8 cellular contexts compared by ENCODE assay signal in genomic region chr13:43132228-43132627, GRCh38.
DNase-seq lines count a peak whose midpoint lies in the region; ATAC-seq and TF ChIP-seq lines count a peak whose summit lies in the region.

No MANE protein-coding gene starts in this region.

- no peak for ATAC-seq in HG03039 (IDR thresholded peaks at IDR 0.05; ENCODE audit: unreplicated experiment)
- ATAC-seq in HG03175 (IDR thresholded peaks at IDR 0.05; ENCODE audit: unreplicated experiment): no peak

- H3K4me1 ChIP-seq in neuronal stem cell (ENCODE audit: control insufficient read depth in 2 of 2, insufficient read depth in 1 of 2, low read depth in 1 of 2, low read length in 2 of 2): peaks cover 14 to 15% of the 10 kb centered on the region in 2 donors

- H3K18ac ChIP-seq in neuronal stem cell (ENCODE audit: low read length): peak overlapping the region; percentile 1

- no peaks in the 10 kb centered on the region for H3K9me3 ChIP-seq in neuronal stem cell (replicated peaks in 1 of 2; ENCODE audit: control insufficient read depth in 2 of 2, insufficient read depth in 1 of 2, low read depth in 1 of 2, low read length in 2 of 2)

- H2BK15ac ChIP-seq in neuronal stem cell (ENCODE audit: low read length): no peak overlapping the region

- H2AFZ ChIP-seq in neuronal stem cell (ENCODE audit: low read length): no peak overlapping the region

- H2BK120ac ChIP-seq in neuronal stem cell (ENCODE audit: low read depth, low read length): no peak overlapping the region

- H2BK5ac ChIP-seq in neuronal stem cell (ENCODE audit: low read length): no peak overlapping the region

- no peaks in the 10 kb centered on the region for H3K36me3 ChIP-seq in neuronal stem cell (replicated peaks in 1 of 2; ENCODE audit: control insufficient read depth in 2 of 2, insufficient read depth in 2 of 2, low read length in 2 of 2)

- WGBS in neuronal stem cell (ENCODE audit: extremely low coverage in 2 of 2, insufficient read length in 2 of 2, insufficient replicate concordance in 1 of 2), 2 donors: no CpG with 5 or more reads among the region's 4 CpGs

- no peaks in the 10 kb centered on the region for H3K79me1 ChIP-seq in neuronal stem cell (ENCODE audit: low read depth, low read length)

- DNase-seq in NCI-H146 treated with DMSO at 0.1 percent for 48 hours (lab: John Stamatoyannopoulos, UW; ENCODE audit: unreplicated experiment): peak; percentile 44
- peak; percentile 4 to 47 for DNase-seq in dermis microvascular lymphatic vessel endothelial cell (ENCODE audit: low read depth in 2 of 2)
- DNase-seq in neuronal stem cell (ENCODE audit: low spot score): peak; percentile 42
- DNase-seq in SHP77 treated with DMSO at 0.1 percent for 48 hours (lab: John Stamatoyannopoulos, UW): no peak
- DNase-seq in NK-92 (lab: John Stamatoyannopoulos, UW; ENCODE audit: unreplicated experiment): no peak

- no peak overlapping the region for H3K4ac ChIP-seq in neuronal stem cell (ENCODE audit: low read length)

- no peaks in the 10 kb centered on the region for H3K27me3 ChIP-seq in neuronal stem cell (ENCODE audit: control insufficient read depth in 3 of 3, insufficient read depth in 3 of 3, low read depth in 1 of 3, low read length in 3 of 3)

- no peak overlapping the region for H2AK5ac ChIP-seq in neuronal stem cell (ENCODE audit: low read depth, low read length)

- H3K9ac ChIP-seq in neuronal stem cell (ENCODE audit: low read depth, low read length, poor library complexity): no peak overlapping the region

- H3K27ac ChIP-seq in neuronal stem cell (replicated peaks; ENCODE audit: low read length): no peak overlapping the region

- no peak overlapping the region for H3K4me2 ChIP-seq in neuronal stem cell (ENCODE audit: insufficient read depth, low read length, poor library complexity, severe bottlenecking)

- peak overlapping the region; percentile 24 for H2BK12ac ChIP-seq in neuronal stem cell (ENCODE audit: low read length)

- no peak overlapping the region for H4K91ac ChIP-seq in neuronal stem cell (ENCODE audit: low read depth, low read length, poor library complexity)

- H3K14ac ChIP-seq in neuronal stem cell (ENCODE audit: low read length): no peak overlapping the region

- no peak overlapping the region for H4K8ac ChIP-seq in neuronal stem cell (ENCODE audit: low read depth, low read length)

- no peak overlapping the region for H3K23ac ChIP-seq in neuronal stem cell (ENCODE audit: low read depth, low read length, poor library complexity)

- H3K4me3 ChIP-seq in neuronal stem cell (ENCODE audit: low read length in 2 of 2): no peak overlapping the region

- TF ChIP-seq CTCF in GM12873 (IDR thresholded peaks at IDR 0.05; ENCODE audit: insufficient read depth, low read depth, low read length, missing control alignments): peak; percentile 37

Comparison
In these comparisons a context has a peak if more than half of its experiments do, and no peak if none do; other contexts are left out.
1. DNase-seq: peak in NCI-H146 treated with DMSO at 0.1 percent for 48 hours (single experiment), dermis microvascular lymphatic vessel endothelial cell (2 of 2) and neuronal stem cell (single experiment); none in SHP77 treated with DMSO at 0.1 percent for 48 hours (single experiment) and NK-92 (single experiment).